17 cellular contexts compared by ENCODE assay signal in genomic region chr14:22579881-22580280, GRCh38. TPM values are rescaled to one million over a fixed set of nuclear protein-coding genes. Genes with fewer than 3 reads are reported as not detected.
DNase-seq lines count a peak whose midpoint lies in the region; ATAC-seq, FAIRE-seq and TF ChIP-seq lines count a peak whose summit lies in the region.
"Had no signal": no experiment of that assay in that cellular context is flagged by ENCODE, and none has a peak within 500 bp of the region (broad histone marks: within the 10 kb centered on the region; RNA-seq: fewer than 3 reads in every experiment).

No MANE protein-coding gene starts in this region.

- no TSS peak for BruUV-seq in HepG2 (replicated peaks; lab: Mats Ljungman, UMichigan)
- no TSS peak for BruUV-seq in A673 (replicated peaks; lab: Mats Ljungman, UMichigan)

- H2BK5ac ChIP-seq in mesendoderm (ENCODE audit: low read length), result no peak overlapping the region

- ATAC-seq in HepG2 (peak; percentile 19; the same call in 2 of the 3 replicates), right lobe of liver (no peak), T-helper 17 cell (no peak), HG02678 (IDR thresholded peaks at IDR 0.05; ENCODE audit: unreplicated experiment) (no peak)
- ATAC-seq: Panc1 had no signal

- no peaks in the 10 kb centered on the region for H3K27me3 Mint-ChIP-seq in T-helper 17 cell

- TF ChIP-seq POLR2A in HepG2 (IDR thresholded peaks at IDR 0.05; ENCODE audit: insufficient read depth in 1 of 2, low read depth in 2 of 2, low read length in 2 of 2) (no peak), right lobe of liver (IDR thresholded peaks at IDR 0.05) (no peak)

- H4K20me1 ChIP-seq in HepG2 (ENCODE audit: insufficient read depth, low read length), result peaks cover 3% of the 10 kb centered on the region

- no peak overlapping the region for H2BK120ac ChIP-seq in mesendoderm (ENCODE audit: low read depth, low read length)

- no peak overlapping the region for H3K18ac ChIP-seq in mesendoderm (ENCODE audit: low read length)

- no peak overlapping the region for H3K4ac ChIP-seq in mesendoderm (ENCODE audit: low read depth, low read length)

- H3K79me2 ChIP-seq in HepG2 (ENCODE audit: insufficient read depth, low read length) (peaks cover 59% of the 10 kb centered on the region), mesendoderm (ENCODE audit: control insufficient read depth, insufficient read depth, low read length) (peaks cover 28% of the 10 kb centered on the region)

- H3K4me3 Mint-ChIP-seq in T-helper 17 cell, result no peak overlapping the region

- no peak overlapping the region for H2AFZ ChIP-seq in HepG2 (ENCODE audit: low read length)
- H2AFZ ChIP-seq: GM23248 had no signal

- peak overlapping the region; percentile 73 for H3K27ac Mint-ChIP-seq in T-helper 17 cell

- no peak overlapping the region for H3K23ac ChIP-seq in mesendoderm (ENCODE audit: low read length)

- FAIRE-seq in HepG2 (lab: Jason Lieb, UNC), result no peak

- H3K27me3 ChIP-seq in HepG2 (ENCODE audit: control insufficient read depth in 1 of 2, insufficient read depth in 2 of 2, low read length in 2 of 2) (no peaks in the 10 kb centered on the region), right lobe of liver (no peaks in the 10 kb centered on the region), mesendoderm (ENCODE audit: insufficient read depth, low read length, poor library complexity) (no peaks in the 10 kb centered on the region), A673 (replicated peaks; ENCODE audit: insufficient read depth, low read depth, low read length, poor library complexity) (no peaks in the 10 kb centered on the region)
- H3K27me3 ChIP-seq: BLaER1 had no signal

- in situ Hi-C loops in HepG2 (cut with HindIII; ENCODE audit: extremely low pct_ligation_motif_present, low pct_unique_long_range_greater_than_20kb), result loop anchor here (25.0 kb wide), 1 partner anchor 1532 kb away; the partner anchor contains the start of genes DCAF11 and NRL

- no peaks in the 10 kb centered on the region for H3K9me3 ChIP-seq in HepG2 (ENCODE audit: low read length)
- no peaks in the 10 kb centered on the region for H3K9me3 ChIP-seq in right lobe of liver
- H3K9me3 ChIP-seq in T-helper 17 cell (ENCODE audit: control insufficient read depth, low read length, poor library complexity, severe bottlenecking), result no peaks in the 10 kb centered on the region
- no peaks in the 10 kb centered on the region for H3K9me3 ChIP-seq in A673 (ENCODE audit: low read depth, low read length, poor library complexity, severe bottlenecking)
- H3K9me3 ChIP-seq: BLaER1 had no signal

- no peak for TF ChIP-seq RAD21 in HepG2 (CRISPR knock-in tag; IDR thresholded peaks at IDR 0.05)

- TF ChIP-seq EP300 in HepG2 (IDR thresholded peaks at IDR 0.05; ENCODE audit: low read depth in 2 of 2, low read length in 2 of 2) (no peak), HepG2 (CRISPR knock-in tag; IDR thresholded peaks at IDR 0.05; ENCODE audit: borderline replicate concordance) (no peak)

- no peak overlapping the region for H3K9ac ChIP-seq in HepG2 (ENCODE audit: insufficient read depth, low read depth, low read length)
- no peak overlapping the region for H3K9ac ChIP-seq in mesendoderm (ENCODE audit: low read length)
- H3K9ac ChIP-seq: BLaER1, GM23248 had no signal

- POLR2A ChIA-PET in HepG2 (lab: Yijun Ruan, JAX), result interaction anchor here (3.5 kb wide), 1 partner anchor 10 kb away, joined by 18 read pairs; no protein-coding TSS in a partner anchor
- POLR2A ChIA-PET in A673 (lab: Charles Lee; ENCODE audit: low non-redundant PET), result no interaction called here

- TF ChIP-seq CTCF in HepG2 (CRISPR knock-in tag; IDR thresholded peaks at IDR 0.05) (no peak), right lobe of liver (IDR thresholded peaks at IDR 0.05) (no peak), A673 (conservative IDR thresholded peaks at IDR 0.05; ENCODE audit: low read depth, low read length) (no peak)

- H3K27ac ChIP-seq in HepG2 (ENCODE audit: extremely low read length, insufficient read depth, low read length), result no peak overlapping the region
- no peak overlapping the region for H3K27ac ChIP-seq in right lobe of liver
- no peak overlapping the region for H3K27ac ChIP-seq in mesendoderm (ENCODE audit: low read depth, low read length)
- no peak overlapping the region for H3K27ac ChIP-seq in A673 (ENCODE audit: low read depth, low read length, poor library complexity, severe bottlenecking)
- H3K27ac ChIP-seq: BLaER1 had no signal

- peaks cover 46% of the 10 kb centered on the region for H3K4me1 Mint-ChIP-seq in T-helper 17 cell

- WGBS in HepG2 (ENCODE audit: low lambda C conversion rate), result 91% methylated on average over 3 of the region's 3 CpGs
- WGBS in right lobe of liver (ENCODE audit: insufficient coverage, low coverage, low lambda C conversion rate, missing lambda C conversion rate), result 82% methylated on average over 3 of the region's 3 CpGs
- WGBS in mesendoderm (ENCODE audit: extremely low coverage, insufficient coverage, low lambda C conversion rate), result no CpG with 5 or more reads among the region's 3 CpGs

- H3K36me3 Mint-ChIP-seq in T-helper 17 cell (ENCODE audit: low read depth), result no peaks in the 10 kb centered on the region

- no peak overlapping the region for H4K5ac ChIP-seq in mesendoderm (ENCODE audit: low read length)

- H4K8ac ChIP-seq in mesendoderm (ENCODE audit: low read depth, low read length), result no peak overlapping the region

- DNase-seq in HepG2 (ENCODE audit: low spot score) (no peak), right lobe of liver (no peak), T-helper 17 cell (no peak), mesendoderm (no peak), A673 (ENCODE audit: low spot score) (no peak), AG08396 (ENCODE audit: low spot score) (no peak)
- DNase-seq: DMS 273 treated with DMSO at 0.1 percent for 48 hours, Karpas-422, MM.1S, NCI-H1105 treated with DMSO at 0.1 percent for 48 hours, NCI-H187, NCI-H446 treated with DMSO at 0.1 percent for 48 hours, SHP77 had no signal

- peaks cover 18% of the 10 kb centered on the region for H3K4me1 ChIP-seq in HepG2 (ENCODE audit: insufficient read depth, low read length)
- H3K4me1 ChIP-seq in right lobe of liver, result peaks cover 0 to 9% (median 0%) of the 10 kb centered on the region in 4 donors
- H3K4me1 ChIP-seq in mesendoderm (ENCODE audit: control insufficient read depth, low read depth, low read length), result no peaks in the 10 kb centered on the region
- H3K4me1 ChIP-seq in A673 (ENCODE audit: insufficient read depth, low read length, poor library complexity, severe bottlenecking), result peaks cover 4% of the 10 kb centered on the region

- intact Hi-C loops in HepG2 (cut with micrococcal nuclease; ENCODE audit: unreplicated experiment) (loop anchor here (10.0 kb wide), 1 partner anchor 1865 kb away; the partner anchor contains the start of gene SDR39U1), right lobe of liver (cut with DNase I) (no loop called here), A673 (cut with micrococcal nuclease; ENCODE audit: unreplicated experiment) (loop anchor here (10.0 kb wide), 2 partner anchors 185 to 355 kb away; partner anchors contain the start of gene OXA1L)

- H3K36me3 ChIP-seq in HepG2 (replicated peaks in 1 of 2; ENCODE audit: control insufficient read depth in 1 of 2, insufficient read depth in 2 of 2, low read length in 2 of 2), result peaks cover 8 to 16% of the 10 kb centered on the region in 2 experiments
- H3K36me3 ChIP-seq in right lobe of liver, result peaks cover 0 to 2% (median under 1%) of the 10 kb centered on the region in 4 donors
- H3K36me3 ChIP-seq in mesendoderm (ENCODE audit: control insufficient read depth, insufficient read depth, low read length), result no peaks in the 10 kb centered on the region
- peaks cover 4% of the 10 kb centered on the region for H3K36me3 ChIP-seq in A673 (ENCODE audit: insufficient read depth, low read length, poor library complexity, severe bottlenecking)

- H3K4me3 ChIP-seq in HepG2 (replicated peaks in 1 of 3; ENCODE audit: insufficient read depth in 1 of 3, low read depth in 2 of 3, low read length in 3 of 3) (no peak overlapping the region), right lobe of liver (no peak overlapping the region), mesendoderm (ENCODE audit: low read length) (no peak overlapping the region), A673 (ENCODE audit: low read depth, low read length, poor library complexity, severe bottlenecking) (no peak overlapping the region)
- H3K4me3 ChIP-seq: BLaER1, GM23248 had no signal

- H3K4me2 ChIP-seq in HepG2 (ENCODE audit: low read depth, low read length) (no peak overlapping the region), mesendoderm (ENCODE audit: low read length) (no peak overlapping the region)
- H3K4me2 ChIP-seq: BLaER1 had no signal

- peaks cover 20% of the 10 kb centered on the region for H3K79me1 ChIP-seq in mesendoderm (ENCODE audit: low read length)

- peak overlapping the region; percentile 42 for H3K56ac ChIP-seq in mesendoderm (ENCODE audit: low read length)

- no peak overlapping the region for H2BK15ac ChIP-seq in mesendoderm (replicated peaks; ENCODE audit: low read depth)

- no peak overlapping the region for H2AK5ac ChIP-seq in mesendoderm (ENCODE audit: low read length)

- CTCF ChIA-PET in HepG2 (lab: Yijun Ruan, JAX; ENCODE audit: low intra/inter-chr PET ratio, low total read pairs) (no interaction called here), A673 (lab: Charles Lee) (interaction anchor here (0.8 kb wide), 1 partner anchor 9 kb away, joined by 3 read pairs; no protein-coding TSS in a partner anchor)

RNA-seq across cellular contexts. Expression of gene DAD1, which starts 9.1 kb away (rescaled TPM):
- total RNA-seq in HepG2 (2016; rRNA removed; fragmentation: Illumina TruSeq; extraction: Trizol) (385 and 558 TPM in 2 replicates), right lobe of liver (100 to 1,000 TPM; 107 to 249 (median 133) TPM), T-helper 17 cell (10 to 100 TPM; 95.4 to 96.0 TPM), A673 (2021) (224 and 261 TPM in 2 replicates)
- total RNA-seq in HepG2 (2016; cell fraction: cytosol; rRNA removed; fragmentation: Illumina TruSeq; extraction: Trizol; ENCODE audit: low read depth), result 148 and 149 TPM in 2 replicates
- total RNA-seq in HepG2 (2016; cell fraction: insoluble cytoplasmic fraction; rRNA removed; fragmentation: Illumina TruSeq; extraction: Trizol), result 449 and 577 TPM in 2 replicates
- 133 and 150 TPM in 2 replicates for total RNA-seq in HepG2 (2016; cell fraction: membrane; rRNA removed; fragmentation: Illumina TruSeq; extraction: Trizol)
- total RNA-seq in HepG2 (2016; cell fraction: nucleus; rRNA removed; fragmentation: Illumina TruSeq; extraction: Trizol), result 382 and 439 TPM in 2 replicates
- polyA plus RNA-seq in HepG2 (2011; rRNA removed), result 508 and 626 TPM in 2 replicates
- 1,110 and 1,232 TPM in 2 replicates for polyA plus RNA-seq in HepG2 (2011; cell fraction: cytosol; rRNA removed)
- 187 and 222 TPM in 2 replicates for polyA plus RNA-seq in HepG2 (2011; cell fraction: nucleus; rRNA removed)
- 327 and 493 TPM in 2 replicates for polyA plus RNA-seq in HepG2 (2012)
- polyA plus RNA-seq in HepG2 (2016; cell fraction: cytosol; fragmentation: Illumina TruSeq; extraction: Trizol; ENCODE audit: low read depth), result 141 and 152 TPM in 2 replicates
- polyA plus RNA-seq in HepG2 (2016; cell fraction: insoluble cytoplasmic fraction; fragmentation: Illumina TruSeq; extraction: Trizol; ENCODE audit: low read depth), result 395 and 434 TPM in 2 replicates
- 122 and 125 TPM in 2 replicates for polyA plus RNA-seq in HepG2 (2016; cell fraction: membrane; fragmentation: Illumina TruSeq; extraction: Trizol; ENCODE audit: low read depth)
- 602 and 624 TPM in 2 replicates for polyA plus RNA-seq in HepG2 (2016; cell fraction: nucleus; fragmentation: Illumina TruSeq; extraction: Trizol; ENCODE audit: insufficient read depth, low read depth)
- 261 and 460 TPM in 2 replicates for polyA minus RNA-seq in HepG2 (2011; rRNA and poly(A)+ RNA removed; ENCODE audit: low replicate concordance)
- polyA minus RNA-seq in HepG2 (2011; cell fraction: cytosol; rRNA and poly(A)+ RNA removed), result 132 TPM in 2 replicates
- 79.2 and 94.7 TPM in 2 replicates for polyA minus RNA-seq in HepG2 (2011; cell fraction: nucleus; rRNA and poly(A)+ RNA removed)
- 168 TPM for polyA plus RNA-seq in mesendoderm (2013, experiment 1 of 2)
- polyA plus RNA-seq in mesendoderm (2013, experiment 2 of 2), result 167 TPM

RNA-seq across cellular contexts. Expression of gene ABHD4, which starts 18.2 kb away (rescaled TPM):
- total RNA-seq in HepG2 (2016; rRNA removed; fragmentation: Illumina TruSeq; extraction: Trizol), result 16.1 and 22.8 TPM in 2 replicates
- 1.9 and 2.6 TPM in 2 replicates for total RNA-seq in HepG2 (2016; cell fraction: cytosol; rRNA removed; fragmentation: Illumina TruSeq; extraction: Trizol; ENCODE audit: low read depth)
- 13.5 and 23.6 TPM in 2 replicates for total RNA-seq in HepG2 (2016; cell fraction: insoluble cytoplasmic fraction; rRNA removed; fragmentation: Illumina TruSeq; extraction: Trizol)
- total RNA-seq in HepG2 (2016; cell fraction: membrane; rRNA removed; fragmentation: Illumina TruSeq; extraction: Trizol), result 5.5 and 6.1 TPM in 2 replicates
- 15.3 and 18.4 TPM in 2 replicates for total RNA-seq in HepG2 (2016; cell fraction: nucleus; rRNA removed; fragmentation: Illumina TruSeq; extraction: Trizol)
- polyA plus RNA-seq in HepG2 (2011; rRNA removed), result 47.5 and 48.1 TPM in 2 replicates
- 40.5 and 42.2 TPM in 2 replicates for polyA plus RNA-seq in HepG2 (2011; cell fraction: cytosol; rRNA removed)
- 28.4 and 31.8 TPM in 2 replicates for polyA plus RNA-seq in HepG2 (2011; cell fraction: nucleus; rRNA removed)
- 28.4 and 31.9 TPM in 2 replicates for polyA plus RNA-seq in HepG2 (2012)
- 4.3 and 5.4 TPM in 2 replicates for polyA plus RNA-seq in HepG2 (2016; cell fraction: cytosol; fragmentation: Illumina TruSeq; extraction: Trizol; ENCODE audit: low read depth)
- polyA plus RNA-seq in HepG2 (2016; cell fraction: insoluble cytoplasmic fraction; fragmentation: Illumina TruSeq; extraction: Trizol; ENCODE audit: low read depth), result 31.7 and 36.0 TPM in 2 replicates
- polyA plus RNA-seq in HepG2 (2016; cell fraction: membrane; fragmentation: Illumina TruSeq; extraction: Trizol; ENCODE audit: low read depth), result 10.4 and 12.8 TPM in 2 replicates
- polyA plus RNA-seq in HepG2 (2016; cell fraction: nucleus; fragmentation: Illumina TruSeq; extraction: Trizol; ENCODE audit: insufficient read depth, low read depth), result 27.4 and 28.0 TPM in 2 replicates
- 45.6 and 63.5 TPM in 2 replicates for polyA minus RNA-seq in HepG2 (2011; rRNA and poly(A)+ RNA removed; ENCODE audit: low replicate concordance)
- polyA minus RNA-seq in HepG2 (2011; cell fraction: cytosol; rRNA and poly(A)+ RNA removed), result 14.6 and 19.0 TPM in 2 replicates
- 26.9 and 36.6 TPM in 2 replicates for polyA minus RNA-seq in HepG2 (2011; cell fraction: nucleus; rRNA and poly(A)+ RNA removed)
- total RNA-seq in right lobe of liver, result 10 to 100 TPM; 12.7 to 38.1 (median 18.5) TPM
- 10 to 100 TPM; 12.3 to 19.0 TPM for total RNA-seq in T-helper 17 cell
- polyA plus RNA-seq in mesendoderm (2013, experiment 1 of 2), result 35.9 TPM
- 31.8 TPM for polyA plus RNA-seq in mesendoderm (2013, experiment 2 of 2)
- total RNA-seq in A673 (2021), result 36.6 and 40.7 TPM in 2 replicates

Comparison
In these comparisons a context has a peak if more than half of its experiments do, and no peak if none do; other contexts are left out.
1. intact Hi-C loops: an anchor here in HepG2 (10.0 kb wide) and A673 (10.0 kb wide); none called in right lobe of liver.